7 cellular contexts compared by ENCODE assay signal in the genomic region with DNA sequence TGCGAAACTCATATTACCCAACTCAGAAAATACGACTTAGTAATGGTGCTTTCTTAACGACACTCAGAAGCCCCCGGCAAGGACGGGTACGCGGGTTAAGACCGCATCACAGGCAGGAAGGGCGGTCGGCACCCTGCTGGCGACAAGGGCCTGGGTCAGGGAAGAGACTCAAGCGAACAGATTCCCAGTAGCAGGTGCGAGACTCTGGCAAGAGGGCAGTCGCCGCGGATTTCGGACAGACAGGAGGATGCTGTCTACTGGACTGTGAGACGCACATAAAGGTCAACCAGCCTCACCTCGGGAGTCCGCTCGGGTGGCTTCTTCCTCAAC. TPM values are rescaled to one million over a fixed set of nuclear protein-coding genes. Genes with fewer than 3 reads are reported as not detected.
DNase-seq lines count a peak whose midpoint lies in the region; TF ChIP-seq lines count a peak whose summit lies in the region.

No MANE protein-coding gene starts in this region.

- H2BK15ac ChIP-seq in H9 (ENCODE audit: low read depth, low read length): no peak overlapping the region

- H3K79me2 ChIP-seq in H9 (ENCODE audit: insufficient read depth, low read length) (peaks cover 19% of the 10 kb centered on the region; the same call in 1 of the 2 replicates), Loucy (ENCODE audit: insufficient read depth, low read length) (peaks cover 54% of the 10 kb centered on the region)

- no peaks in the 10 kb centered on the region for H3K36me3 Mint-ChIP-seq in H9 (ENCODE audit: insufficient read depth in 1 of 3, low read depth in 3 of 3)

- H2BK120ac ChIP-seq in H9 (ENCODE audit: low read depth, low read length, poor library complexity, severe bottlenecking): no peak overlapping the region

- no peak overlapping the region for H3K23ac ChIP-seq in H9 (ENCODE audit: insufficient read length, low read depth, low read length)

- H3K9me3 ChIP-seq in H9 (ENCODE audit: control insufficient read depth, low read depth, low read length) (no peaks in the 10 kb centered on the region), Loucy (ENCODE audit: insufficient read depth, low read depth, low read length) (no peaks in the 10 kb centered on the region), WERI-Rb-1 (ENCODE audit: severe bottlenecking) (no peaks in the 10 kb centered on the region)

- no peak overlapping the region for H2BK5ac ChIP-seq in H9 (ENCODE audit: insufficient read length, low read length)

- peak overlapping the region; percentile 46 for H3K14ac ChIP-seq in H9 (ENCODE audit: insufficient read depth, low read length)

- H2AFZ ChIP-seq in H9 (ENCODE audit: low read length) (no peak overlapping the region), Loucy (ENCODE audit: low read length) (peak overlapping the region; percentile 60)

- H3K27ac Mint-ChIP-seq in H9: peak overlapping the region; percentile 97 to 100 (median 99)

- TF ChIP-seq CTCF in GM12865 (IDR thresholded peaks at IDR 0.05; ENCODE audit: insufficient read depth, low read depth, low read length, missing control alignments) (peak; percentile 18), H9 (conservative IDR thresholded peaks at IDR 0.05) (no peak; the same call in 2 of the 3 replicates), Loucy (conservative IDR thresholded peaks at IDR 0.05; ENCODE audit: low read length) (no peak), WERI-Rb-1 (IDR thresholded peaks at IDR 0.05; ENCODE audit: low read depth, low read length) (peak; percentile 21; the same call in 1 of the 2 replicates), dorsolateral prefrontal cortex (IDR thresholded peaks at IDR 0.05 in 54 of 56, conservative IDR thresholded peaks at IDR 0.05 in 2 of 56; ENCODE audit: low read depth in 1 of 56, partially characterized antibody in 56 of 56) (peak in 15 of 56 donors; percentile 4 to 30 (median 16))

- no peak overlapping the region for H3T11ph ChIP-seq in H9 (ENCODE audit: low read length)

- no peaks in the 10 kb centered on the region for H3K9me2 ChIP-seq in Loucy (replicated peaks; ENCODE audit: low read depth, low read length)

- H3K36me3 ChIP-seq in Loucy (ENCODE audit: insufficient read depth, low read length): no peaks in the 10 kb centered on the region
- H3K36me3 ChIP-seq in WERI-Rb-1: no peaks in the 10 kb centered on the region

- intact Hi-C loops in dorsolateral prefrontal cortex (cut with DNase I): loop anchor here (2.0 to 5.0 kb wide), 2 partner anchors 47 to 162 kb away; a partner anchor contains a TSS

- peak overlapping the region; percentile 81 for H3K4me3 ChIP-seq in GM12865 (ENCODE audit: low read depth, low read length)
- H3K4me3 ChIP-seq in Loucy (ENCODE audit: low read length, poor library complexity, severe bottlenecking): peak overlapping the region; percentile 92
- peak overlapping the region; percentile 99 for H3K4me3 ChIP-seq in WERI-Rb-1 (ENCODE audit: low read depth, low read length)
- H3K4me3 ChIP-seq in dorsolateral prefrontal cortex: peak overlapping the region; percentile 54 to 99 (median 88)

- no peak overlapping the region for H4K8ac ChIP-seq in H9 (replicated peaks; ENCODE audit: insufficient read length, low read depth, low read length)

- WGBS in H9 (ENCODE audit: extremely low coverage, insufficient read length, low lambda C conversion rate): no CpG with 5 or more reads among the region's 21 CpGs

- no peak overlapping the region for H2AK5ac ChIP-seq in H9 (ENCODE audit: insufficient read length, low read length)

- H2BK12ac ChIP-seq in H9 (ENCODE audit: insufficient read length, low read depth, low read length): no peak overlapping the region

- peak overlapping the region; percentile 74 for H3K18ac ChIP-seq in H9 (ENCODE audit: insufficient read length, low read depth, low read length)

- no peak overlapping the region for H3K56ac ChIP-seq in H9 (ENCODE audit: insufficient read length, low read depth, low read length)

- peaks cover 3% of the 10 kb centered on the region for H3K23me2 ChIP-seq in H9 (ENCODE audit: insufficient read length, low read depth, low read length, poor library complexity, severe bottlenecking)

- H3K79me1 ChIP-seq in H9 (ENCODE audit: insufficient read depth, low read depth, low read length, poor library complexity, severe bottlenecking): no peaks in the 10 kb centered on the region

- no peak overlapping the region for H4K5ac ChIP-seq in H9 (ENCODE audit: insufficient read length, low read depth, low read length)

- H4K91ac ChIP-seq in H9 (ENCODE audit: insufficient read length, low read depth, low read length): no peak overlapping the region

- H3K4me2 ChIP-seq in H9 (ENCODE audit: insufficient read depth, insufficient read length, low read length): peak overlapping the region; percentile 42
- peak overlapping the region; percentile 67 for H3K4me2 ChIP-seq in Loucy (ENCODE audit: low read depth, low read length, poor library complexity, severe bottlenecking)

- 0 out of 2 replicates have a peak, but pooled peaks cover 2% of the 10 kb centered on the region for H3K4me1 ChIP-seq in H9 (ENCODE audit: insufficient read depth, low read length)
- H3K4me1 ChIP-seq in Loucy (ENCODE audit: insufficient read depth, low read length, poor library complexity, severe bottlenecking): peaks cover 61% of the 10 kb centered on the region

- no peak overlapping the region for H3K4ac ChIP-seq in H9 (ENCODE audit: low read depth, low read length)

- DNase-seq in GM12865 (ENCODE audit: low read depth): peak; percentile 78
- DNase-seq in H9: peak; percentile 87
- peak; percentile 65 for DNase-seq in WERI-Rb-1
- DNase-seq in dorsolateral prefrontal cortex: peak in 5 of 10 donors; percentile 45 to 67 (median 53)
- DNase-seq in medulla oblongata (ENCODE audit: extremely low spot score): peak; percentile 59
- DNase-seq in stimulated activated CD8-positive, alpha-beta memory T cell treated with anti-CD3 and anti-CD28 coated beads, Interleukin-4, amount 100 ng/mL, for 24 hours (ENCODE audit: low read depth): peak; percentile 38

- no peaks in the 10 kb centered on the region for H3K9me3 Mint-ChIP-seq in H9

- no peaks in the 10 kb centered on the region for H3K27me3 Mint-ChIP-seq in H9 (ENCODE audit: low read depth)

- H3K9ac ChIP-seq in H9 (ENCODE audit: extremely low read depth, insufficient read length, low read length) (peak overlapping the region; percentile 76), Loucy (ENCODE audit: low read depth, low read length, poor library complexity, severe bottlenecking) (peak overlapping the region; percentile 84)

- no peaks in the 10 kb centered on the region for H3K27me3 ChIP-seq in H9 (ENCODE audit: insufficient read depth, low read length)
- no peaks in the 10 kb centered on the region for H3K27me3 ChIP-seq in Loucy (ENCODE audit: insufficient read depth, low read length, poor library complexity, severe bottlenecking)
- no peaks in the 10 kb centered on the region for H3K27me3 ChIP-seq in WERI-Rb-1 (ENCODE audit: insufficient read depth, low read depth, severe bottlenecking)
- H3K27me3 ChIP-seq in dorsolateral prefrontal cortex: no peaks in the 10 kb centered on the region

- H3F3A ChIP-seq in Loucy (ENCODE audit: low read depth): peaks cover 9% of the 10 kb centered on the region

- H3K4me3 Mint-ChIP-seq in H9: peak overlapping the region; percentile 90 to 93

- H3K4me1 Mint-ChIP-seq in H9: peaks cover 10 to 17% of the 10 kb centered on the region in 2 experiments

- H2BK20ac ChIP-seq in H9 (ENCODE audit: low read depth, low read length, poor library complexity, severe bottlenecking): no peak overlapping the region

- H3K27ac ChIP-seq in H9 (ENCODE audit: insufficient read length, low read depth, low read length): no peak overlapping the region
- peak overlapping the region; percentile 83 for H3K27ac ChIP-seq in WERI-Rb-1
- peak overlapping the region; percentile 88 to 100 (median 98) for H3K27ac ChIP-seq in dorsolateral prefrontal cortex

- H4K20me1 ChIP-seq in H9 (ENCODE audit: control insufficient read depth, insufficient read depth, insufficient read length) (no peaks in the 10 kb centered on the region), Loucy (ENCODE audit: insufficient read depth, low read length, poor library complexity, severe bottlenecking) (peaks cover 28% of the 10 kb centered on the region)

RNA-seq across cellular contexts. Expression of a gene that starts 0.4 kb away (rescaled TPM):
- total RNA-seq in H9 (2021) (19.7 and 23.2 TPM in 2 replicates), dorsolateral prefrontal cortex (100 to 1,000 TPM in 6 of 120 experiments, 10 to 100 TPM in 114; 43.8 to 127 (median 73.9) TPM)

Comparison
In these comparisons a context has a peak if more than half of its experiments do, and no peak if none do; other contexts are left out.
1. CTCF ChIP-seq: peak in GM12865 (single experiment) and WERI-Rb-1 (single experiment); none in H9 (single experiment) and Loucy (single experiment).
2. Peak in every context shown above with its lines, with median percentiles within 50 percentile points of each other: H3K4me3 ChIP-seq.